Comparison of ENCODE assay signal across 18 cellular contexts in the genomic region with DNA sequence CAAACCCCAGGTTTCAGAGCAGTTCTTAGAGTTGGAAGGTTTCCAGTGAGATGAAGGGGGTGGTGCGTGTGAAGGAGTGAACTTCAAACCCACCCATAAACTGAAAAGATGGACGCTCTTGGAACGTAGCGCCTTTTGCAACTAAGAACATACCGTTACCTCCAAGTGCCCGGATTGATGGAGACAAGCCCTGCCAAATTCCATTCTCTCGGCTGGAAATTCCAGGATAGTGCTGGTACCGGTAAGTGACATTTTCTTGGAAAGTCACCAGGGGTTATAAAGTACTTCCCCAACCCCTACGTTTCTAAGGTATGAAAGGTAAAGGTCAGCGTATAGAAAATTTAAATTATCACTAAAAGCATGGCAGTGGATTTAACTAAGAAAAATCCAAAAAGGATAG.
A peak's percentile ranks its signal among the peaks of the same experiment; 100 is the strongest.
DNase-seq lines count a peak whose midpoint lies in the region; ATAC-seq, FAIRE-seq and TF ChIP-seq lines count a peak whose summit lies in the region.
"Had no signal": no experiment of that assay in that cellular context is flagged by ENCODE, and none has a peak within 500 bp of the region (broad histone marks: within the 10 kb centered on the region; RNA-seq: fewer than 3 reads in every experiment).

No MANE protein-coding gene starts in this region.

- no peaks in the 10 kb centered on the region for H3K79me2 ChIP-seq in trophoblast cell (ENCODE audit: control insufficient read depth, insufficient read depth, low read length, poor library complexity)

- POLR2A ChIA-PET in HEK293 (lab: Yijun Ruan, JAX), result no interaction called here

- H3K9me3 Mint-ChIP-seq in mesothelial cell of epicardium, result peaks cover 4% of the 10 kb centered on the region
- H3K9me3 Mint-ChIP-seq: CD8-positive, alpha-beta T cell; H9 had no signal

- no peak overlapping the region for H3K14ac ChIP-seq in trophoblast cell (ENCODE audit: low read length)

- no peak overlapping the region for H3K9ac ChIP-seq in trophoblast cell (ENCODE audit: low read length)
- H3K9ac ChIP-seq: BLaER1 treated with 17β-estradiol and CSF1 and Interleukin-3, amounts not matched to agents 10 nM and 100 nM had no signal

- peak overlapping the region; percentile 36 for H3K27ac Mint-ChIP-seq in mesothelial cell of epicardium
- H3K27ac Mint-ChIP-seq: B cell; CD8-positive, alpha-beta T cell; H9 had no signal

- no peak overlapping the region for H3K18ac ChIP-seq in trophoblast cell (ENCODE audit: low read length)

- H3K23ac ChIP-seq in trophoblast cell (ENCODE audit: low read length), result no peak overlapping the region

- no peak overlapping the region for H3K4me2 ChIP-seq in trophoblast cell (ENCODE audit: low read length)
- H3K4me2 ChIP-seq: BLaER1 treated with 17β-estradiol and CSF1 and Interleukin-3, amounts not matched to agents 10 nM and 100 nM had no signal

- no peak for ATAC-seq in GM18511 (IDR thresholded peaks at IDR 0.05; ENCODE audit: unreplicated experiment)
- ATAC-seq in GM21367 (IDR thresholded peaks at IDR 0.05; ENCODE audit: unreplicated experiment), result no peak
- ATAC-seq in HG03108 (IDR thresholded peaks at IDR 0.05; ENCODE audit: unreplicated experiment), result no peak
- ATAC-seq: CD8-positive, alpha-beta T cell; GM12878 had no signal

- no peak overlapping the region for H4K8ac ChIP-seq in trophoblast cell (ENCODE audit: low read depth, low read length)

- no peaks in the 10 kb centered on the region for H3K9me3 ChIP-seq in HEK293 (ENCODE audit: control insufficient read depth, insufficient read depth, low read depth, low read length)
- H3K9me3 ChIP-seq in trophoblast cell (ENCODE audit: insufficient read depth, low read depth, low read length), result no peaks in the 10 kb centered on the region

- H4K91ac ChIP-seq in trophoblast cell (ENCODE audit: low read depth, low read length), result no peak overlapping the region

- H4K12ac ChIP-seq in trophoblast cell (ENCODE audit: low read depth, low read length), result no peak overlapping the region

- H2BK120ac ChIP-seq in trophoblast cell (ENCODE audit: insufficient read depth, low read length, poor library complexity), result no peak overlapping the region

- no peak for TF ChIP-seq CTCF in HEK293 (tag by site-specific recombination; IDR thresholded peaks at IDR 0.05)
- no peak for TF ChIP-seq CTCF in bronchial epithelial cell (IDR thresholded peaks at IDR 0.05; ENCODE audit: insufficient read depth, low read length, severe bottlenecking)
- no peak for TF ChIP-seq CTCF in mesothelial cell of epicardium (IDR thresholded peaks at IDR 0.05; ENCODE audit: unreplicated experiment)

- no peak overlapping the region for H2BK5ac ChIP-seq in trophoblast cell (ENCODE audit: low read depth, low read length, poor library complexity)

- no peak overlapping the region for H3K4me3 Mint-ChIP-seq in mesothelial cell of epicardium
- H3K4me3 Mint-ChIP-seq: B cell; CD8-positive, alpha-beta T cell; H9 had no signal

- no peaks in the 10 kb centered on the region for H3K36me3 Mint-ChIP-seq in mesothelial cell of epicardium
- H3K36me3 Mint-ChIP-seq: CD8-positive, alpha-beta T cell had no signal

- DNase-seq in bronchial epithelial cell (ENCODE audit: low read depth), result no peak
- no peak for DNase-seq in mesothelial cell of epicardium (ENCODE audit: low spot score in 2 of 2, unreplicated experiment in 2 of 2)
- peak; percentile 88 to 96 for DNase-seq in trophoblast cell
- DNase-seq: Calu3; CD8-positive, alpha-beta T cell; DMS79 treated with DMSO at 0.1 percent for 48 hours; GOT3; H9; IMR-90; KBM-7 had no signal

- WGBS in trophoblast cell (ENCODE audit: extremely low coverage, insufficient coverage, insufficient read length), result no CpG with 5 or more reads among the region's 10 CpGs

- no peak overlapping the region for H2AFZ ChIP-seq in trophoblast cell (ENCODE audit: insufficient read depth, low read length, poor library complexity)

- H3K4me1 Mint-ChIP-seq in mesothelial cell of epicardium, result peaks cover 41% of the 10 kb centered on the region
- H3K4me1 Mint-ChIP-seq: B cell, H9 had no signal

- H3K4me1 ChIP-seq in HEK293 (ENCODE audit: control insufficient read depth, insufficient read depth, low read length) (peaks cover 25% of the 10 kb centered on the region), trophoblast cell (ENCODE audit: control insufficient read depth in 1 of 2, insufficient read depth in 2 of 2, low read length in 2 of 2) (no peaks in the 10 kb centered on the region)

- H2AK5ac ChIP-seq in trophoblast cell (ENCODE audit: low read length), result no peak overlapping the region

- CTCF ChIA-PET in HEK293 (lab: Yijun Ruan, JAX), result no interaction called here

- H3K4me3 ChIP-seq in HEK293 (ENCODE audit: low read depth, low read length) (no peak overlapping the region), bronchial epithelial cell (ENCODE audit: low read depth, low read length) (no peak overlapping the region), trophoblast cell (ENCODE audit: low read depth, low read length) (no peak overlapping the region)
- H3K4me3 ChIP-seq: BLaER1 treated with 17β-estradiol and CSF1 and Interleukin-3, amounts not matched to agents 10 nM and 100 nM; GM12878 had no signal

- H3K79me1 ChIP-seq in trophoblast cell (ENCODE audit: low read length), result no peaks in the 10 kb centered on the region

- peaks cover 39% of the 10 kb centered on the region for H3K27me3 Mint-ChIP-seq in mesothelial cell of epicardium (ENCODE audit: low read depth)

- no peak overlapping the region for H3K27ac ChIP-seq in HEK293 (ENCODE audit: extremely low read depth, low read depth, low read length)
- no peak overlapping the region for H3K27ac ChIP-seq in trophoblast cell (ENCODE audit: low read depth, low read length)
- H3K27ac ChIP-seq: BLaER1 treated with 17β-estradiol and CSF1 and Interleukin-3, amounts not matched to agents 10 nM and 100 nM; HL-60 had no signal

- FAIRE-seq in bronchial epithelial cell (lab: Jason Lieb, UNC), result peak; percentile 23
- FAIRE-seq: GM12878 had no signal

- H3K4ac ChIP-seq in trophoblast cell (ENCODE audit: low read depth, low read length), result no peak overlapping the region

- H3K27me3 ChIP-seq in bronchial epithelial cell (ENCODE audit: control insufficient read depth, insufficient read depth, low read length) (peaks cover 4% of the 10 kb centered on the region), trophoblast cell (ENCODE audit: insufficient read depth, low read length) (no peaks in the 10 kb centered on the region)
- H3K27me3 ChIP-seq: BLaER1 treated with 17β-estradiol and CSF1 and Interleukin-3, amounts not matched to agents 10 nM and 100 nM had no signal

- H3K36me3 ChIP-seq in HEK293 (ENCODE audit: control insufficient read depth in 2 of 2, insufficient read depth in 1 of 2, low read length in 2 of 2) (no peaks in the 10 kb centered on the region), bronchial epithelial cell (ENCODE audit: control insufficient read depth, insufficient read depth, low read length) (no peaks in the 10 kb centered on the region), trophoblast cell (ENCODE audit: control insufficient read depth in 1 of 2, insufficient read depth in 2 of 2, low read length in 2 of 2) (no peaks in the 10 kb centered on the region)
- H3K36me3 ChIP-seq: BLaER1 treated with 17β-estradiol and CSF1 and Interleukin-3, amounts not matched to agents 10 nM and 100 nM had no signal

- no peak overlapping the region for H2BK12ac ChIP-seq in trophoblast cell (ENCODE audit: low read length)

TF ChIP-seq in HEK293, 187 proteins besides CTCF, POLR2A, EP300 and RAD21 (continues in another document):
- TF ChIP-seq, protein P1, sequence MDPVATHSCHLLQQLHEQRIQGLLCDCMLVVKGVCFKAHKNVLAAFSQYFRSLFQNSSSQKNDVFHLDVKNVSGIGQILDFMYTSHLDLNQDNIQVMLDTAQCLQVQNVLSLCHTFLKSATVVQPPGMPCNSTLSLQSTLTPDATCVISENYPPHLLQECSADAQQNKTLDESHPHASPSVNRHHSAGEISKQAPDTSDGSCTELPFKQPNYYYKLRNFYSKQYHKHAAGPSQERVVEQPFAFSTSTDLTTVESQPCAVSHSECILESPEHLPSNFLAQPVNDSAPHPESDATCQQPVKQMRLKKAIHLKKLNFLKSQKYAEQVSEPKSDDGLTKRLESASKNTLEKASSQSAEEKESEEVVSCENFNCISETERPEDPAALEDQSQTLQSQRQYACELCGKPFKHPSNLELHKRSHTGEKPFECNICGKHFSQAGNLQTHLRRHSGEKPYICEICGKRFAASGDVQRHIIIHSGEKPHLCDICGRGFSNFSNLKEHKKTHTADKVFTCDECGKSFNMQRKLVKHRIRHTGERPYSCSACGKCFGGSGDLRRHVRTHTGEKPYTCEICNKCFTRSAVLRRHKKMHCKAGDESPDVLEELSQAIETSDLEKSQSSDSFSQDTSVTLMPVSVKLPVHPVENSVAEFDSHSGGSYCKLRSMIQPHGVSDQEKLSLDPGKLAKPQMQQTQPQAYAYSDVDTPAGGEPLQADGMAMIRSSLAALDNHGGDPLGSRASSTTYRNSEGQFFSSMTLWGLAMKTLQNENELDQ (tag by site-specific recombination; IDR thresholded peaks at IDR 0.05; ENCODE audit: low read depth), result no peak
- TF ChIP-seq ZNF341 (tag by site-specific recombination; IDR thresholded peaks at IDR 0.05; ENCODE audit: low read depth), result peak; percentile 79; the same call in 1 of the 2 replicates
- TF ChIP-seq, protein P2, sequence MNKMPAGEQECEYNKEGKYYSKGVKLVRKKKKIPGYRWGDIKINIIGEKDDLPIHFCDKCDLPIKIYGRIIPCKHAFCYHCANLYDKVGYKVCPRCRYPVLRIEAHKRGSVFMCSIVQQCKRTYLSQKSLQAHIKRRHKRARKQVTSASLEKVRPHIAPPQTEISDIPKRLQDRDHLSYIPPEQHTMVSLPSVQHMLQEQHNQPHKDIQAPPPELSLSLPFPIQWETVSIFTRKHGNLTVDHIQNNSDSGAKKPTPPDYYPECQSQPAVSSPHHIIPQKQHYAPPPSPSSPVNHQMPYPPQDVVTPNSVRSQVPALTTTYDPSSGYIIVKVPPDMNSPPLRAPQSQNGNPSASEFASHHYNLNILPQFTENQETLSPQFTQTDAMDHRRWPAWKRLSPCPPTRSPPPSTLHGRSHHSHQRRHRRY (tag by site-specific recombination; IDR thresholded peaks at IDR 0.05), result no peak

Comparison
In these comparisons a context has a peak if more than half of its experiments do, and no peak if none do; other contexts are left out.
1. DNase-seq: peak in trophoblast cell (2 of 2); none in bronchial epithelial cell (single experiment) and mesothelial cell of epicardium (0 of 2).